8 cellular contexts compared by ENCODE assay signal in the genomic region with DNA sequence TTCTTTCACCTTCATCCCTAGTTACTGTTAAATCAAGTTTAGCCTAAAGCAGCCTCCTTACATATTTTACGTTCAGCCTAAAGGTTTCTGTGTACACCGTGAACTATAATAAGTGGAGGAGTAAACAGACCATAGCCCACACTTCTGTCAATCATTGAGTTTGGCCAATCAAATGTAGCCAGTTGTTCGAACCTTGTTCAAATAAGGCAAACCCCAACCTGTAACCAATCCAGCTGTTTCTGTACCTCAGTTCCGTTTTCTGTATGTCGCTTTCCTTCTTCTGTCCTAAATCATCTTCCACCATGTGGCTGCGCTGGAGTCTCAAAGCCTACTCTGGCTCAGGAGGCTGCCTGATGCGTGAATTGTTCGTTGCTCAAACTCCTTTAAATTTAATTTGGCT. TPM values are rescaled to one million over a fixed set of nuclear protein-coding genes. Genes with fewer than 3 reads are reported as not detected.
A peak's percentile ranks its signal among the peaks of the same experiment; 100 is the strongest.
DNase-seq lines count a peak whose midpoint lies in the region; ATAC-seq and TF ChIP-seq lines count a peak whose summit lies in the region.

No MANE protein-coding gene starts in this region.

- H4K20me1 ChIP-seq in DOHH2 (ENCODE audit: control insufficient read depth, insufficient read depth, low read depth, low read length), result no peaks in the 10 kb centered on the region

- peaks cover 41% of the 10 kb centered on the region for H3K79me2 ChIP-seq in ACC112 (ENCODE audit: control insufficient read depth, insufficient read depth, low read length, unreplicated experiment)
- H3K79me2 ChIP-seq in DOHH2 (ENCODE audit: control insufficient read depth, low read length), result peaks cover 48% of the 10 kb centered on the region

- 90 to 91% methylated on average over 8 of the region's 8 CpGs for WGBS in tibial nerve, 2 donors

- in situ Hi-C loops in GM13977 (cut with MboI; ENCODE audit: low pct_unique_long_range_greater_than_20kb, low sequenced_read_pairs, unreplicated experiment), result no loop called here

- H3K27ac Mint-ChIP-seq in activated T-helper 1 cell treated with anti-CD3 and anti-CD28 coated beads, Interleukin-12 subunit alpha, Interleukin-12 subunit beta, Interleukin-2, Interleukin-4 antibody, amounts not matched to agents 30 ng/mL and 10 ng/mL and 1 ng/mL, durations not matched to agents 14 hours and 24 hours and 36 hours, result peak overlapping the region; percentile 32
- no peak overlapping the region for H3K27ac Mint-ChIP-seq in mesothelial cell of epicardium

- ATAC-seq in GM18907 (IDR thresholded peaks at IDR 0.05; ENCODE audit: unreplicated experiment) (no peak), GM21619 (IDR thresholded peaks at IDR 0.05; ENCODE audit: unreplicated experiment) (no peak)

- H3K4me3 ChIP-seq in ACC112 (ENCODE audit: low read depth, low read length) (peak overlapping the region; percentile 84; the same call in 1 of the 2 replicates), DOHH2 (ENCODE audit: low read length) (peak overlapping the region; percentile 96), tibial nerve (no peak overlapping the region)

- peak overlapping the region; percentile 76 for H3K4me2 ChIP-seq in DOHH2 (ENCODE audit: low read length)

- no peak overlapping the region for H2AFZ ChIP-seq in ACC112 (ENCODE audit: low read length, unreplicated experiment)

- H3K9me3 Mint-ChIP-seq in activated T-helper 1 cell treated with anti-CD3 and anti-CD28 coated beads, Interleukin-12 subunit alpha, Interleukin-12 subunit beta, Interleukin-2, Interleukin-4 antibody, amounts not matched to agents 30 ng/mL and 10 ng/mL and 1 ng/mL, durations not matched to agents 14 hours and 24 hours and 36 hours, result no peaks in the 10 kb centered on the region
- no peaks in the 10 kb centered on the region for H3K9me3 Mint-ChIP-seq in mesothelial cell of epicardium

- H3K36me3 Mint-ChIP-seq in activated T-helper 1 cell treated with anti-CD3 and anti-CD28 coated beads, Interleukin-12 subunit alpha, Interleukin-12 subunit beta, Interleukin-2, Interleukin-4 antibody, amounts not matched to agents 30 ng/mL and 10 ng/mL and 1 ng/mL, durations not matched to agents 14 hours and 24 hours and 36 hours (ENCODE audit: low read depth), result peaks cover 18% of the 10 kb centered on the region
- no peaks in the 10 kb centered on the region for H3K36me3 Mint-ChIP-seq in mesothelial cell of epicardium

- TF ChIP-seq EP300 in tibial nerve (IDR thresholded peaks at IDR 0.05), result no peak

- no peaks in the 10 kb centered on the region for H3K36me3 ChIP-seq in ACC112 (ENCODE audit: insufficient read depth, low read length)
- H3K36me3 ChIP-seq in DOHH2 (ENCODE audit: control insufficient read depth, low read length), result peaks cover 13% of the 10 kb centered on the region
- H3K36me3 ChIP-seq in tibial nerve, result peaks cover 0 to 6% (median 0%) of the 10 kb centered on the region in 3 donors

- no peak for TF ChIP-seq POLR2A in tibial nerve (IDR thresholded peaks at IDR 0.05)

- H3K27ac ChIP-seq in ACC112 (ENCODE audit: low read depth, low read length), result no peak overlapping the region
- no peak overlapping the region for H3K27ac ChIP-seq in DOHH2 (ENCODE audit: low read depth, low read length)
- H3K27ac ChIP-seq in tibial nerve, result no peak overlapping the region

- H3K27me3 ChIP-seq in ACC112 (ENCODE audit: insufficient read depth, low read length) (no peaks in the 10 kb centered on the region), DOHH2 (ENCODE audit: control insufficient read depth, low read length) (no peaks in the 10 kb centered on the region), tibial nerve (no peaks in the 10 kb centered on the region)

- peak overlapping the region; percentile 89 for H3K4me3 Mint-ChIP-seq in activated T-helper 1 cell treated with anti-CD3 and anti-CD28 coated beads, Interleukin-12 subunit alpha, Interleukin-12 subunit beta, Interleukin-2, Interleukin-4 antibody, amounts not matched to agents 30 ng/mL and 10 ng/mL and 1 ng/mL, durations not matched to agents 14 hours and 24 hours and 36 hours
- H3K4me3 Mint-ChIP-seq in mesothelial cell of epicardium, result peak overlapping the region; percentile 94

- no peaks in the 10 kb centered on the region for H3K27me3 Mint-ChIP-seq in activated T-helper 1 cell treated with anti-CD3 and anti-CD28 coated beads, Interleukin-12 subunit alpha, Interleukin-12 subunit beta, Interleukin-2, Interleukin-4 antibody, amounts not matched to agents 30 ng/mL and 10 ng/mL and 1 ng/mL, durations not matched to agents 14 hours and 24 hours and 36 hours (ENCODE audit: insufficient read depth)
- H3K27me3 Mint-ChIP-seq in mesothelial cell of epicardium (ENCODE audit: low read depth), result no peaks in the 10 kb centered on the region

- no peak for TF ChIP-seq CTCF in DOHH2 (IDR thresholded peaks at IDR 0.05; ENCODE audit: low read depth, low read length, poor library complexity, severe bottlenecking)
- TF ChIP-seq CTCF in mesothelial cell of epicardium (IDR thresholded peaks at IDR 0.05; ENCODE audit: unreplicated experiment), result no peak
- no peak for TF ChIP-seq CTCF in tibial nerve (IDR thresholded peaks at IDR 0.05)
- TF ChIP-seq CTCF in GM13977 (IDR thresholded peaks at IDR 0.05; ENCODE audit: extremely low read depth, insufficient read depth, missing control alignments), result no peak

- H3K4me1 ChIP-seq in ACC112 (ENCODE audit: control insufficient read depth, insufficient read depth, low read length, unreplicated experiment) (peaks cover 20% of the 10 kb centered on the region), DOHH2 (ENCODE audit: control insufficient read depth, low read length) (peaks cover 27% of the 10 kb centered on the region), tibial nerve (peaks cover 0 to 35% (median 11%) of the 10 kb centered on the region in 4 donors)

- peaks cover 66% of the 10 kb centered on the region for H3K4me1 Mint-ChIP-seq in activated T-helper 1 cell treated with anti-CD3 and anti-CD28 coated beads, Interleukin-12 subunit alpha, Interleukin-12 subunit beta, Interleukin-2, Interleukin-4 antibody, amounts not matched to agents 30 ng/mL and 10 ng/mL and 1 ng/mL, durations not matched to agents 14 hours and 24 hours and 36 hours (ENCODE audit: low read depth)
- peaks cover 24% of the 10 kb centered on the region for H3K4me1 Mint-ChIP-seq in mesothelial cell of epicardium

- H3K9me3 ChIP-seq in DOHH2 (ENCODE audit: control insufficient read depth, insufficient read depth, low read length) (no peaks in the 10 kb centered on the region), tibial nerve (no peaks in the 10 kb centered on the region)

- DNase-seq in activated T-helper 1 cell treated with anti-CD3 and anti-CD28 coated beads, Interleukin-12 subunit alpha, Interleukin-12 subunit beta, Interleukin-2, Interleukin-4 antibody, amounts not matched to agents 30 ng/mL and 10 ng/mL and 1 ng/mL, durations not matched to agents 14 hours and 24 hours and 36 hours (ENCODE audit: low spot score), result no peak
- DNase-seq in mesothelial cell of epicardium (ENCODE audit: low spot score in 2 of 2, unreplicated experiment in 2 of 2) (no peak), tibial nerve (ENCODE audit: low spot score in 2 of 2) (no peak), GM13977 (ENCODE audit: low spot score) (no peak)

- intact Hi-C loops in activated T-helper 1 cell treated with anti-CD3 and anti-CD28 coated beads, Interleukin-12 subunit alpha, Interleukin-12 subunit beta, Interleukin-2, Interleukin-4 antibody, amounts not matched to agents 30 ng/mL and 10 ng/mL and 1 ng/mL, durations not matched to agents 14 hours and 24 hours and 36 hours (cut with micrococcal nuclease), result loop anchor here (5.0 to 10.0 kb wide), 2 partner anchors 1036 to 1472 kb away; no protein-coding TSS in a partner anchor

- no peaks in the 10 kb centered on the region for H3F3A ChIP-seq in DOHH2 (ENCODE audit: control insufficient read depth, insufficient read depth)

- H3K9me2 ChIP-seq in DOHH2 (replicated peaks; ENCODE audit: control insufficient read depth, low read length), result no peaks in the 10 kb centered on the region

RNA-seq across cellular contexts. Expression of a gene that starts 1.8 kb away (rescaled TPM):
- 8.8 TPM in 2 replicates for total RNA-seq in activated T-helper 1 cell treated with anti-CD3 and anti-CD28 coated beads, Interleukin-12 subunit alpha, Interleukin-12 subunit beta, Interleukin-2, Interleukin-4 antibody, amounts not matched to agents 30 ng/mL and 10 ng/mL and 1 ng/mL, durations not matched to agents 14 hours and 24 hours and 36 hours
- total RNA-seq in mesothelial cell of epicardium, result 8.6 to 9.2 TPM (median 9.1 TPM) in 3 replicates
- total RNA-seq in tibial nerve, result 1 to 10 TPM; 6.8 to 9.6 (median 8.2) TPM

Comparison
In these comparisons a context has a peak if more than half of its experiments do, and no peak if none do; other contexts are left out.
1. H3K4me3 ChIP-seq: peak in ACC112 (single experiment) and DOHH2 (single experiment); none in tibial nerve (0 of 4).